ENCODE assay signal across 24 cellular contexts in genomic region chr4:173461170-173461569, GRCh38.
DNase-seq lines count a peak whose midpoint lies in the region; ATAC-seq and TF ChIP-seq lines count a peak whose summit lies in the region.
"Had no signal": no experiment of that assay in that cellular context is flagged by ENCODE, and none has a peak within 500 bp of the region (broad histone marks: within the 10 kb centered on the region; RNA-seq: fewer than 3 reads in every experiment).

No MANE protein-coding gene starts in this region.

- no peaks in the 10 kb centered on the region for H4K20me1 ChIP-seq in DND-41 (ENCODE audit: insufficient read depth, low read length)

- H3K27ac ChIP-seq in DND-41 (ENCODE audit: low read length), result no peak overlapping the region
- no peak overlapping the region for H3K27ac ChIP-seq in foreskin keratinocyte
- no peak overlapping the region for H3K27ac ChIP-seq in brain microvascular endothelial cell
- H3K27ac ChIP-seq: cardiac muscle cell, coronary artery, esophagus muscularis mucosa, gastroesophageal sphincter, HL-60, SK-N-MC, tibial nerve had no signal

- H3K4me2 ChIP-seq in DND-41 (ENCODE audit: insufficient read depth, low read length), result no peak overlapping the region

- H3K27me3 ChIP-seq in DND-41 (ENCODE audit: insufficient read depth, low read length, poor library complexity) (no peaks in the 10 kb centered on the region), foreskin keratinocyte (no peaks in the 10 kb centered on the region), brain microvascular endothelial cell (replicated peaks) (no peaks in the 10 kb centered on the region)
- H3K27me3 ChIP-seq: cardiac muscle cell, esophagus muscularis mucosa, gastroesophageal sphincter, tibial nerve had no signal

- H3K79me2 ChIP-seq in DND-41 (ENCODE audit: insufficient read depth, low read length), result no peaks in the 10 kb centered on the region

- no peak overlapping the region for H3K9ac ChIP-seq in DND-41 (ENCODE audit: low read depth, low read length)

- H3K4me3 ChIP-seq in DND-41 (ENCODE audit: low read depth in 1 of 2, low read length in 2 of 2) (no peak overlapping the region), brain microvascular endothelial cell (ENCODE audit: low read depth, low read length) (no peak overlapping the region)
- H3K4me3 ChIP-seq: cardiac muscle cell, coronary artery, esophagus muscularis mucosa, gastroesophageal sphincter, SK-N-MC, tibial nerve had no signal

- H3K36me3 ChIP-seq in DND-41 (ENCODE audit: insufficient read depth, low read length), result no peaks in the 10 kb centered on the region
- H3K36me3 ChIP-seq in brain microvascular endothelial cell (replicated peaks), result no peaks in the 10 kb centered on the region
- H3K36me3 ChIP-seq: cardiac muscle cell had no signal

- in situ Hi-C loops in brain microvascular endothelial cell (cut with HindIII; ENCODE audit: low pct_ligation_motif_present, low sequenced_read_pairs), result no loop called here

- ATAC-seq in DND-41 (ENCODE audit: insufficient read depth, low read depth), result peak; percentile 37; the same call in 1 of the 3 replicates
- peak; percentile 12 for ATAC-seq in foreskin keratinocyte
- ATAC-seq: gastroesophageal sphincter; HCT116; natural killer cell treated with Interleukin-12 subunit alpha and Interleukin-12 subunit beta and Interleukin-15 and Interleukin-18, amount 100 ng/mL, for 72 hours had no signal

- H3K4me1 ChIP-seq in DND-41 (ENCODE audit: insufficient read depth, low read length), result no peaks in the 10 kb centered on the region
- H3K4me1 ChIP-seq in foreskin keratinocyte, result no peaks in the 10 kb centered on the region
- H3K4me1 ChIP-seq: gastroesophageal sphincter, tibial nerve had no signal

- DNase-seq in DND-41, result no peak
- DNase-seq in HUDEP-2 (lab: John Stamatoyannopoulos, UW; ENCODE audit: unreplicated experiment in 76 of 76), result peak in 47 of 76 experiments; percentile 1 to 76 (median 32)
- DNase-seq in SW480 (ENCODE audit: low spot score), result peak; percentile 0
- no peak for DNase-seq in foreskin keratinocyte
- DNase-seq in NCI-H1092 (lab: John Stamatoyannopoulos, UW), result no peak
- no peak for DNase-seq in NCI-H2227 (lab: John Stamatoyannopoulos, UW; ENCODE audit: unreplicated experiment)
- no peak for DNase-seq in putamen (ENCODE audit: low spot score)
- no peak for DNase-seq in brain microvascular endothelial cell
- DNase-seq: activated B cell treated with CpG ODN at 0.5 μM for 24 hours; activated CD4-positive, alpha-beta memory T cell treated with anti-CD3 and anti-CD28 coated beads for 36 hours; activated T-cell treated with anti-CD3 and anti-CD28 coated beads for 4 hours; hypothalamus; NCI-H1436; NCI-H524; RPMI8226 had no signal

- no peaks in the 10 kb centered on the region for H3K9me3 ChIP-seq in DND-41 (ENCODE audit: insufficient read depth, low read length, severe bottlenecking)
- H3K9me3 ChIP-seq: esophagus muscularis mucosa, gastroesophageal sphincter, tibial nerve had no signal

- no peak for TF ChIP-seq CTCF in DND-41 (IDR thresholded peaks at IDR 0.05; ENCODE audit: borderline replicate concordance, extremely low read depth, low read length, poor library complexity, severe bottlenecking)
- TF ChIP-seq CTCF in foreskin keratinocyte (conservative IDR thresholded peaks at IDR 0.05), result no peak
- no peak for TF ChIP-seq CTCF in brain microvascular endothelial cell (IDR thresholded peaks at IDR 0.05; ENCODE audit: low read depth, low read length, missing control alignments)

- no peak overlapping the region for H2AFZ ChIP-seq in DND-41 (ENCODE audit: low read depth, low read length)

Comparison
In these comparisons a context has a peak if more than half of its experiments do, and no peak if none do; other contexts are left out.
1. DNase-seq: peak in HUDEP-2 (47 of 76) and SW480 (single experiment); none in DND-41 (single experiment), foreskin keratinocyte (0 of 2), NCI-H1092 (single experiment), NCI-H2227 (single experiment), putamen (single experiment) and brain microvascular endothelial cell (single experiment).